In the genomic region with DNA sequence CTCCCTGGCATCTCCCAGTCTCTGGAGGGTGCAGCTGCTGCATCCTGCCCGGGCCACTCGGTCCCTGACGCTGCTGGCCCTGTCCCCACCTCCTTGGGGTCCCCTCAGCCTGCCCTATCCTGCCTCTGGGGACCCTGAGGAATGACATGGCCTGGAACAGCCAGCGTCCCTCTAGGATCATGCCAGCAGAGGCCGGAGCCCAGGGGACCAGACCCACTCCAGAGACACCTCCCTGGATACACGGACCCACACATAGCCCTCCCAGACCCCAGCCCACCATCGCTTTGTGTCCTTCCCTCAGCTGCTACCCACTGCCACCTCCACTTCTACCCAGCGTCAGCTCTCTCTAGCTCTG, we compare ENCODE assay signal across 19 cellular contexts. TPM values are rescaled to one million over a fixed set of nuclear protein-coding genes. Genes with fewer than 3 reads are reported as not detected.
"Had no signal": no experiment of that assay in that cellular context is flagged by ENCODE, and none has a peak within 500 bp of the region (broad histone marks: within the 10 kb centered on the region; RNA-seq: fewer than 3 reads in every experiment).

No MANE protein-coding gene starts in this region.

- H3K9ac ChIP-seq: neural progenitor cell had no signal

- H3K36me3 ChIP-seq: brain microvascular endothelial cell, colonic mucosa, neural progenitor cell, pancreas, right lobe of liver, thoracic aorta, upper lobe of left lung had no signal

- H3K27ac Mint-ChIP-seq: endodermal cell; neural progenitor cell; stimulated activated effector memory CD8-positive, alpha-beta T cell treated with anti-CD3 and anti-CD28 coated beads, Interleukin-12 subunit alpha, Interleukin-12 subunit beta, amount 100 ng/mL, for 72 hours had no signal

- H3K27me3 ChIP-seq: right lobe of liver had no signal

- H3K9me3 Mint-ChIP-seq: central memory CD8-positive, alpha-beta T cell; endodermal cell; neural progenitor cell; stimulated activated effector memory CD8-positive, alpha-beta T cell treated with anti-CD3 and anti-CD28 coated beads, Interleukin-12 subunit alpha, Interleukin-12 subunit beta, amount 100 ng/mL, for 72 hours had no signal

- H3K4me3 Mint-ChIP-seq: central memory CD8-positive, alpha-beta T cell; endodermal cell; neural progenitor cell; stimulated activated effector memory CD8-positive, alpha-beta T cell treated with anti-CD3 and anti-CD28 coated beads, Interleukin-12 subunit alpha, Interleukin-12 subunit beta, amount 100 ng/mL, for 72 hours had no signal

- H3K36me3 Mint-ChIP-seq: neural progenitor cell had no signal

- H3K4me3 ChIP-seq: colonic mucosa, neural progenitor cell, pancreas, right lobe of liver, SK-N-MC, smooth muscle cell, thoracic aorta, upper lobe of left lung had no signal

- H3K9me3 ChIP-seq: colonic mucosa, pancreas, right lobe of liver, thoracic aorta, upper lobe of left lung had no signal

- DNase-seq: activated CD4-positive, alpha-beta T cell treated with anti-CD3 and anti-CD28 coated beads for 1 hour; activated CD4-positive, alpha-beta T cell treated with anti-CD3 and anti-CD28 coated beads, Interleukin-2, amount 50 U/mL, for 48 hours; activated gamma-delta T cell treated with Interleukin-2 at 50 U/mL for 16 hours; brain microvascular endothelial cell; foreskin melanocyte; mammary epithelial cell; stimulated activated CD4-positive, alpha-beta T cell treated with anti-CD3 and anti-CD28 coated beads, Interleukin-4, amount 100 ng/mL, for 24 hours had no signal

- ATAC-seq: left lobe of liver; pancreas; right lobe of liver; stimulated activated effector memory CD8-positive, alpha-beta T cell treated with anti-CD3 and anti-CD28 coated beads, Interleukin-12 subunit alpha, Interleukin-12 subunit beta, amount 100 ng/mL, for 72 hours had no signal

RNA-seq across cellular contexts. Expression of gene CPLX1, which starts 35.5 kb away (rescaled TPM):
- total RNA-seq: smooth muscle cell had no signal
